Comparison of ENCODE assay signal across 8 cellular contexts in the genomic region with DNA sequence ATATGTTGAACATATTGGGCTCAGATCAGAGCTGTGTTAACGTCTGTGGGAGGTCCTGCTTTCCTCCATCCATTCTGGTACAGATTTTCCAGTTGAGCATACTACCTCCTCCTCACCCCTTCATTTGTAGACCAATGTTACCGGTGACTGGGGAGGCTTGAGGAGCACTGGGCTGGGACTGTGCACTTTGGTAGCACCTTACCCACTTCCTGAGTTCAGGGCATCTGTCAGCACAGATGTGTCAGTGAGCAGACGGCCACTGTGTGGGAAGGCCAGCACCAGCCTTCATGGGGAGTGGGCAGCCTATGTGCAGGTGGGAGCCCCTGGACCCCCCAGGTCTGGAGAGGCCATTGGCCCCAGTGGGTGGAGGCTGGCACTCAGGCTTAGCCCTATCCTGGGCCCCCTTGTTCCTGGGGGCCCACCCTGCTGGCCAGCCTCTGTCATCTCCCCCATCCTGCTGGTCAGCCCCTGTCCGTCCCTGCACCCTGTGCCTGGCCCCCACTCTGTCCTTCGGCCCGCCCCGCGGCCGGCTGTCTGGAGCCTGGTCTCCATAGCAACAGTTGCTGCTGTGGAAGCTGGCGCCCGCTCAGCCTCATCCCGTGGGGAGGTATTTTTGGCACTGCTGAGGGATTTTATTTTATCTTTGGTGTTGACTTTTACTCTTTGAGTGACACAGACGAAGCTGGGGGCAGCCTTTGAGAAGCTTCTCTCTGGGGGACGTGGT.
DNase-seq lines count a peak whose midpoint lies in the region; ATAC-seq and FAIRE-seq lines count a peak whose summit lies in the region.

No MANE protein-coding gene starts in this region.

- peak; percentile 76 for DNase-seq in D341Med (ENCODE audit: low spot score)
- peak; percentile 13 for DNase-seq in RPMI8226
- peak in 40 of 42 donors; percentile 40 to 89 (median 66) for DNase-seq in head of caudate nucleus
- peak in 9 of 10 donors; percentile 39 to 97 (median 71) for DNase-seq in posterior cingulate gyrus
- DNase-seq in HTR-8/SVneo (ENCODE audit: insufficient read length, low spot score), result no peak
- DNase-seq in activated T-cell treated with anti-CD3 and anti-CD28 coated beads for 4 hours, result no peak
- DNase-seq in foreskin melanocyte, result no peak

- intact Hi-C loops in head of caudate nucleus (cut with DNase I), result no loop called here
- intact Hi-C loops in posterior cingulate gyrus (cut with DNase I), result no loop called here

- FAIRE-seq in HTR-8/SVneo (lab: Jason Lieb, UNC), result no peak

- no peak for ATAC-seq in HG03460 (IDR thresholded peaks at IDR 0.05; ENCODE audit: unreplicated experiment)

Comparison
In these comparisons a context has a peak if more than half of its experiments do, and no peak if none do; other contexts are left out.
1. DNase-seq: peak in D341Med (single experiment), RPMI8226 (single experiment), head of caudate nucleus (40 of 42) and posterior cingulate gyrus (9 of 10); none in HTR-8/SVneo (single experiment), activated T-cell treated with anti-CD3 and anti-CD28 coated beads for 4 hours (single experiment) and foreskin melanocyte (single experiment).